2 cellular contexts compared by ENCODE assay signal in the genomic region with DNA sequence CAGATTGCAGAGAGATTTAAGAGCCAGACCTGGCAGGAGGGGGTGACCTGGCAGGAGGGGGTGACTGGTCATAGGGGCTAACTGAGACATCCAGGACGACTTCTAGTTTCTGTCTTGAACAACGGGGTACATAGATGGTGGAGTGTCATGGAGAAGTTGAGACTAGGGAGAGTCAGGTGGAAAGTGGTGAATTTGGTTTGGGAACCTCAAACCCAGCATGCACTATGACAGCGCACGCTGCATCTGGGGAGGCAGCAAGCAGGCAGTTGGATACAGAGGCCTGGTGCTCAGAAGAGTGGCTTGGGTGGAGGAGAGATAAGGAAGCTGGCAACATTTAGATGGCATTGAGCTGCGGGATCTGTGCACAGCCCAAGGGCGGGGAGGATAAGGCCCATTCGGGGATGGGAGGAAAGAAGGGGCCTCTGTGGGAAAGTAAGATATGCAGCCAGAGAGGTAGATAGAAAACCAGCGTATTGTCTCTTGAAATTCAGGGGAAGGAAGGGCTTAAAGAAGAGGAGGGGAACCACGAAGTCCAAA.
TF ChIP-seq lines count a peak whose summit lies in the region.

No MANE protein-coding gene starts in this region.

TF ChIP-seq in SK-N-SH, 30 proteins besides CTCF, POLR2A, EP300 and RAD21:
- TF ChIP-seq YY1 (IDR thresholded peaks at IDR 0.05; ENCODE audit: low read depth) (no peak), TAF1 (IDR thresholded peaks at IDR 0.05; ENCODE audit: borderline replicate concordance, low read depth, low read length) (no peak), FOXJ3 (CRISPR knock-in tag; IDR thresholded peaks at IDR 0.05) (no peak), GATA2 (CRISPR knock-in tag; IDR thresholded peaks at IDR 0.05) (peak; percentile 11; the same call in 1 of the 2 replicates), MXI1 (IDR thresholded peaks at IDR 0.05; ENCODE audit: low read depth, low read length) (peak; percentile 43; the same call in 1 of the 2 replicates), CHD2 (IDR thresholded peaks at IDR 0.05; ENCODE audit: low read length, partially characterized antibody) (no peak)

TF ChIP-seq in SK-N-SH treated with all-trans-retinoic acid at 6 μM for 48 hours, 23 proteins besides CTCF, POLR2A, EP300 and RAD21:
- no peak for TF ChIP-seq ZNF70 (CRISPR knock-in tag; IDR thresholded peaks at IDR 0.05)
- TF ChIP-seq ZNF565 (CRISPR knock-in tag; conservative IDR thresholded peaks at IDR 0.05; ENCODE audit: low read depth), result no peak
- no peak for TF ChIP-seq ARNTL (CRISPR knock-in tag; IDR thresholded peaks at IDR 0.05; ENCODE audit: borderline replicate concordance, low read depth)
- no peak for TF ChIP-seq SNAI2 (CRISPR knock-in tag; IDR thresholded peaks at IDR 0.05)
- TF ChIP-seq, protein P1, sequence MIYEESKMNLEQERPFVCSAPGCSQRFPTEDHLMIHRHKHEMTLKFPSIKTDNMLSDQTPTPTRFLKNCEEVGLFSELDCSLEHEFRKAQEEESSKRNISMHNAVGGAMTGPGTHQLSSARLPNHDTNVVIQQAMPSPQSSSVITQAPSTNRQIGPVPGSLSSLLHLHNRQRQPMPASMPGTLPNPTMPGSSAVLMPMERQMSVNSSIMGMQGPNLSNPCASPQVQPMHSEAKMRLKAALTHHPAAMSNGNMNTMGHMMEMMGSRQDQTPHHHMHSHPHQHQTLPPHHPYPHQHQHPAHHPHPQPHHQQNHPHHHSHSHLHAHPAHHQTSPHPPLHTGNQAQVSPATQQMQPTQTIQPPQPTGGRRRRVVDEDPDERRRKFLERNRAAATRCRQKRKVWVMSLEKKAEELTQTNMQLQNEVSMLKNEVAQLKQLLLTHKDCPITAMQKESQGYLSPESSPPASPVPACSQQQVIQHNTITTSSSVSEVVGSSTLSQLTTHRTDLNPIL (CRISPR knock-in tag; IDR thresholded peaks at IDR 0.05; ENCODE audit: low read depth), result no peak
- no peak for TF ChIP-seq ZFP30 (CRISPR knock-in tag; IDR thresholded peaks at IDR 0.05)
- no peak for TF ChIP-seq GLIS3 (CRISPR knock-in tag; IDR thresholded peaks at IDR 0.05)
